10 cellular contexts compared by ENCODE assay signal in genomic region chr5:159458217-159458711, GRCh38.
DNase-seq lines count a peak whose midpoint lies in the region; ATAC-seq and TF ChIP-seq lines count a peak whose summit lies in the region.
"Had no signal": no experiment of that assay in that cellular context is flagged by ENCODE, and none has a peak within 500 bp of the region (broad histone marks: within the 10 kb centered on the region; RNA-seq: fewer than 3 reads in every experiment).

No MANE protein-coding gene starts in this region.

- ATAC-seq in CD4-positive, CD25-positive, alpha-beta regulatory T cell (ENCODE audit: low read depth in 2 of 2) = peak; percentile 18 to 23
- ATAC-seq in GM19035 (IDR thresholded peaks at IDR 0.05; ENCODE audit: unreplicated experiment) (peak; percentile 46), HG03039 (IDR thresholded peaks at IDR 0.05; ENCODE audit: unreplicated experiment) (peak; percentile 33), SK-N-SH treated with all-trans-retinoic acid at 6 μM for 48 hours (no peak)
- ATAC-seq in activated T-cell treated with anti-CD3 and anti-CD28 coated beads, Interleukin-2, amount 50 U/mL, for 72 hours (replicated peaks in 1 of 2) = peak; percentile 67 to 68

- no peak overlapping the region for H3K4me3 ChIP-seq in CD4-positive, CD25-positive, alpha-beta regulatory T cell (ENCODE audit: low read depth, low read length)
- H3K4me3 ChIP-seq: vagina had no signal

- H3K9me3 Mint-ChIP-seq in CD4-positive, CD25-positive, alpha-beta regulatory T cell = peaks cover 0 to 2% (median 0%) of the 10 kb centered on the region in 7 donors
- H3K9me3 Mint-ChIP-seq in activated T-cell treated with anti-CD3 and anti-CD28 coated beads, Interleukin-2, amount 50 U/mL, for 72 hours = no peaks in the 10 kb centered on the region

- peak in 1 of 3 donors; percentile 20 for DNase-seq in CD4-positive, CD25-positive, alpha-beta regulatory T cell
- peak; percentile 52 to 59 for DNase-seq in activated T-cell treated with anti-CD3 and anti-CD28 coated beads, Interleukin-2, amount 50 U/mL, for 72 hours
- DNase-seq in nucleus accumbens (lab: John Stamatoyannopoulos, UW) (no peak), head of caudate nucleus (no peak), NCI-H345 treated with DMSO at 0.1 percent for 48 hours (lab: John Stamatoyannopoulos, UW; ENCODE audit: unreplicated experiment) (no peak)
- DNase-seq: DMS 273 treated with DMSO at 0.1 percent for 48 hours had no signal

- H3K27me3 Mint-ChIP-seq in CD4-positive, CD25-positive, alpha-beta regulatory T cell = peaks cover 9% of the 10 kb centered on the region
- peaks cover 47% of the 10 kb centered on the region for H3K27me3 Mint-ChIP-seq in activated T-cell treated with anti-CD3 and anti-CD28 coated beads, Interleukin-2, amount 50 U/mL, for 72 hours (ENCODE audit: low read depth)

- no peak overlapping the region for H3K27ac Mint-ChIP-seq in CD4-positive, CD25-positive, alpha-beta regulatory T cell
- H3K27ac Mint-ChIP-seq in activated T-cell treated with anti-CD3 and anti-CD28 coated beads, Interleukin-2, amount 50 U/mL, for 72 hours = peak overlapping the region; percentile 13

- no peaks in the 10 kb centered on the region for H3K36me3 ChIP-seq in CD4-positive, CD25-positive, alpha-beta regulatory T cell (ENCODE audit: control insufficient read depth, insufficient read depth, low read length)
- H3K36me3 ChIP-seq: vagina had no signal

- H3K9me3 ChIP-seq in CD4-positive, CD25-positive, alpha-beta regulatory T cell (ENCODE audit: control insufficient read depth in 2 of 2, low read length in 2 of 2) = no peaks in the 10 kb centered on the region
- H3K9me3 ChIP-seq: vagina had no signal

- no peak overlapping the region for H3K27ac ChIP-seq in CD4-positive, CD25-positive, alpha-beta regulatory T cell (ENCODE audit: insufficient read depth, low read length, poor library complexity, severe bottlenecking)
- H3K27ac ChIP-seq: vagina had no signal

- no peak overlapping the region for H3K4me3 Mint-ChIP-seq in CD4-positive, CD25-positive, alpha-beta regulatory T cell
- H3K4me3 Mint-ChIP-seq in activated T-cell treated with anti-CD3 and anti-CD28 coated beads, Interleukin-2, amount 50 U/mL, for 72 hours = peak overlapping the region; percentile 12 to 53

- peaks cover 6% of the 10 kb centered on the region for H3K4me1 ChIP-seq in CD4-positive, CD25-positive, alpha-beta regulatory T cell (ENCODE audit: control insufficient read depth, insufficient read depth, low read length, poor library complexity, severe bottlenecking)
- H3K4me1 ChIP-seq: vagina had no signal

- intact Hi-C loops in head of caudate nucleus (cut with DNase I) = no loop called here

- H3K36me3 Mint-ChIP-seq in CD4-positive, CD25-positive, alpha-beta regulatory T cell = no peaks in the 10 kb centered on the region
- H3K36me3 Mint-ChIP-seq in activated T-cell treated with anti-CD3 and anti-CD28 coated beads, Interleukin-2, amount 50 U/mL, for 72 hours (ENCODE audit: insufficient read depth in 2 of 2) = no peaks in the 10 kb centered on the region

- peaks cover 6 to 15% (median 9%) of the 10 kb centered on the region in 4 donors for H3K4me1 Mint-ChIP-seq in CD4-positive, CD25-positive, alpha-beta regulatory T cell
- H3K4me1 Mint-ChIP-seq in activated T-cell treated with anti-CD3 and anti-CD28 coated beads, Interleukin-2, amount 50 U/mL, for 72 hours (ENCODE audit: low read depth) = peaks cover 44% of the 10 kb centered on the region

- H3K27me3 ChIP-seq in CD4-positive, CD25-positive, alpha-beta regulatory T cell (ENCODE audit: control insufficient read depth, insufficient read depth, low read length) = peaks cover 9% of the 10 kb centered on the region
- H3K27me3 ChIP-seq: vagina had no signal

TF ChIP-seq in SK-N-SH treated with all-trans-retinoic acid at 6 μM for 48 hours, 23 proteins besides CTCF, POLR2A, EP300 and RAD21:
- TF ChIP-seq POU6F1 (CRISPR knock-in tag; IDR thresholded peaks at IDR 0.05; ENCODE audit: borderline replicate concordance, low read depth) = no peak
- TF ChIP-seq PPARA (CRISPR knock-in tag; IDR thresholded peaks at IDR 0.05; ENCODE audit: borderline replicate concordance) = no peak
- TF ChIP-seq ZFP30 (CRISPR knock-in tag; IDR thresholded peaks at IDR 0.05) = no peak
- no peak for TF ChIP-seq SNAI2 (CRISPR knock-in tag; IDR thresholded peaks at IDR 0.05)
- TF ChIP-seq CREB5 (CRISPR knock-in tag; IDR thresholded peaks at IDR 0.05; ENCODE audit: low read depth) = no peak
- no peak for TF ChIP-seq CSDC2 (CRISPR knock-in tag; IDR thresholded peaks at IDR 0.05)
- TF ChIP-seq CSRNP3 (CRISPR knock-in tag; IDR thresholded peaks at IDR 0.05) = no peak
- no peak for TF ChIP-seq TOX (CRISPR knock-in tag; IDR thresholded peaks at IDR 0.05; ENCODE audit: borderline replicate concordance)
- TF ChIP-seq ZFP3 (CRISPR knock-in tag; IDR thresholded peaks at IDR 0.05) = no peak
- TF ChIP-seq ARNTL (CRISPR knock-in tag; IDR thresholded peaks at IDR 0.05; ENCODE audit: borderline replicate concordance, low read depth) = no peak
- no peak for TF ChIP-seq ZNF70 (CRISPR knock-in tag; IDR thresholded peaks at IDR 0.05)
- TF ChIP-seq ZNF565 (CRISPR knock-in tag; conservative IDR thresholded peaks at IDR 0.05; ENCODE audit: low read depth) = no peak
- TF ChIP-seq ZNF8 (CRISPR knock-in tag; IDR thresholded peaks at IDR 0.05) = no peak
- TF ChIP-seq GLIS3 (CRISPR knock-in tag; IDR thresholded peaks at IDR 0.05) = no peak
- no peak for TF ChIP-seq ESRRG (CRISPR knock-in tag; IDR thresholded peaks at IDR 0.05)
- TF ChIP-seq BACH2 (CRISPR knock-in tag; IDR thresholded peaks at IDR 0.05; ENCODE audit: borderline replicate concordance) = no peak
- TF ChIP-seq ZC3H10 (CRISPR knock-in tag; IDR thresholded peaks at IDR 0.05) = no peak
- no peak for TF ChIP-seq PATZ1 (CRISPR knock-in tag; IDR thresholded peaks at IDR 0.05; ENCODE audit: borderline replicate concordance)

Comparison
In these comparisons a context has a peak if more than half of its experiments do, and no peak if none do; other contexts are left out.
1. DNase-seq: peak in activated T-cell treated with anti-CD3 and anti-CD28 coated beads, Interleukin-2, amount 50 U/mL, for 72 hours (2 of 2); none in nucleus accumbens (0 of 56), head of caudate nucleus (0 of 42) and NCI-H345 treated with DMSO at 0.1 percent for 48 hours (single experiment).
2. H3K4me3 Mint-ChIP-seq: peak in activated T-cell treated with anti-CD3 and anti-CD28 coated beads, Interleukin-2, amount 50 U/mL, for 72 hours (2 of 2); none in CD4-positive, CD25-positive, alpha-beta regulatory T cell (0 of 4).